14 cellular contexts compared by ENCODE assay signal in genomic region chr10:16867556-16867955, GRCh38. TPM values are rescaled to one million over a fixed set of nuclear protein-coding genes. Genes with fewer than 3 reads are reported as not detected.
DNase-seq lines count a peak whose midpoint lies in the region; ATAC-seq and TF ChIP-seq lines count a peak whose summit lies in the region.
"Had no signal": no experiment of that assay in that cellular context is flagged by ENCODE, and none has a peak within 500 bp of the region (broad histone marks: within the 10 kb centered on the region; RNA-seq: fewer than 3 reads in every experiment).

No MANE protein-coding gene starts in this region.

- no peak overlapping the region for H2BK15ac ChIP-seq in H9 (ENCODE audit: low read depth, low read length)

- H3K79me2 ChIP-seq in H9 (ENCODE audit: insufficient read depth, low read length) (no peaks in the 10 kb centered on the region), smooth muscle cell (ENCODE audit: low read depth) (no peaks in the 10 kb centered on the region)

- H3K27ac ChIP-seq in H9 (ENCODE audit: insufficient read length, low read depth, low read length) (peak overlapping the region; percentile 21), smooth muscle cell (ENCODE audit: low read depth) (peak overlapping the region; percentile 46), lower lobe of right lung (no peak overlapping the region)

- H2AFZ ChIP-seq in H9 (ENCODE audit: low read length) (no peak overlapping the region), smooth muscle cell (ENCODE audit: low read depth) (no peak overlapping the region)

- H4K91ac ChIP-seq in H9 (ENCODE audit: insufficient read length, low read depth, low read length), result no peak overlapping the region

- H3K23ac ChIP-seq in H9 (ENCODE audit: insufficient read length, low read depth, low read length), result no peak overlapping the region

- H3K4me2 ChIP-seq in H9 (ENCODE audit: insufficient read depth, insufficient read length, low read length), result peak overlapping the region; percentile 29
- peak overlapping the region; percentile 20 for H3K4me2 ChIP-seq in smooth muscle cell

- no peaks in the 10 kb centered on the region for H3K36me3 Mint-ChIP-seq in H9 (ENCODE audit: insufficient read depth in 1 of 3, low read depth in 3 of 3)
- no peaks in the 10 kb centered on the region for H3K36me3 Mint-ChIP-seq in T-helper 2 cell treated with Interferon-gamma antibody and Interleukin-4, amounts not matched to agents 5 μg/mL and 100 μg/mL, for 36 hours (ENCODE audit: low read depth)

- no peaks in the 10 kb centered on the region for H3K9me3 Mint-ChIP-seq in H9
- H3K9me3 Mint-ChIP-seq in T-helper 2 cell treated with Interferon-gamma antibody and Interleukin-4, amounts not matched to agents 5 μg/mL and 100 μg/mL, for 36 hours, result no peaks in the 10 kb centered on the region

- peak overlapping the region in 2 of 3 experiments; percentile 7 to 17; a peak in 3 of 7 replicates for H3K27ac Mint-ChIP-seq in H9
- no peak overlapping the region for H3K27ac Mint-ChIP-seq in T-helper 2 cell treated with Interferon-gamma antibody and Interleukin-4, amounts not matched to agents 5 μg/mL and 100 μg/mL, for 36 hours

- H4K20me1 ChIP-seq in H9 (ENCODE audit: control insufficient read depth, insufficient read depth, insufficient read length) (no peaks in the 10 kb centered on the region), smooth muscle cell (ENCODE audit: low read depth) (no peaks in the 10 kb centered on the region)

- no peak for ATAC-seq in HG02571 (IDR thresholded peaks at IDR 0.05; ENCODE audit: unreplicated experiment)
- ATAC-seq in lower lobe of right lung, result no peak

- H3K9ac ChIP-seq in H9 (ENCODE audit: extremely low read depth, insufficient read length, low read length), result no peak overlapping the region
- no peak overlapping the region for H3K9ac ChIP-seq in adipocyte (ENCODE audit: low read length)
- H3K9ac ChIP-seq in smooth muscle cell (ENCODE audit: low read depth), result no peak overlapping the region

- intact Hi-C loops in lower lobe of right lung (cut with DNase I), result no loop called here

- H3K14ac ChIP-seq in H9 (ENCODE audit: insufficient read depth, low read length), result no peak overlapping the region

- WGBS in H9 (ENCODE audit: extremely low coverage, insufficient read length, low lambda C conversion rate), result no CpG with 5 or more reads among the region's 2 CpGs
- 7% methylated on average over 2 of the region's 2 CpGs for WGBS in smooth muscle cell (ENCODE audit: low lambda C conversion rate)

- peaks cover 2% of the 10 kb centered on the region; the same call in 1 of the 2 replicates for H3K27me3 Mint-ChIP-seq in H9 (ENCODE audit: low read depth)
- H3K27me3 Mint-ChIP-seq in T-helper 2 cell treated with Interferon-gamma antibody and Interleukin-4, amounts not matched to agents 5 μg/mL and 100 μg/mL, for 36 hours (ENCODE audit: low read depth), result peaks cover 14% of the 10 kb centered on the region

- no peak overlapping the region for H2AK5ac ChIP-seq in H9 (ENCODE audit: insufficient read length, low read length)

- H2BK120ac ChIP-seq in H9 (ENCODE audit: low read depth, low read length, poor library complexity, severe bottlenecking), result no peak overlapping the region

- H2BK12ac ChIP-seq in H9 (ENCODE audit: insufficient read length, low read depth, low read length), result no peak overlapping the region

- H3K4me3 Mint-ChIP-seq in H9, result peak overlapping the region; percentile 3 to 20; a peak in 3 of 5 replicates
- no peak overlapping the region for H3K4me3 Mint-ChIP-seq in T-helper 2 cell treated with Interferon-gamma antibody and Interleukin-4, amounts not matched to agents 5 μg/mL and 100 μg/mL, for 36 hours

- peaks cover 32 to 33% of the 10 kb centered on the region in 2 experiments for H3K4me1 Mint-ChIP-seq in H9
- no peaks in the 10 kb centered on the region for H3K4me1 Mint-ChIP-seq in T-helper 2 cell treated with Interferon-gamma antibody and Interleukin-4, amounts not matched to agents 5 μg/mL and 100 μg/mL, for 36 hours (ENCODE audit: low read depth)

- H3K4me3 ChIP-seq in adipocyte (ENCODE audit: low read length) (no peak overlapping the region), smooth muscle cell (no peak overlapping the region), lower lobe of right lung (no peak overlapping the region)

- H3K4me1 ChIP-seq in H9 (ENCODE audit: insufficient read depth, low read length) (peaks cover 10% of the 10 kb centered on the region), adipocyte (ENCODE audit: control insufficient read depth, insufficient read depth, low read length) (peaks cover 15% of the 10 kb centered on the region), smooth muscle cell (ENCODE audit: low read depth) (peaks cover 21% of the 10 kb centered on the region), lower lobe of right lung (no peaks in the 10 kb centered on the region)

- no peak for DNase-seq in H9
- peak; percentile 61 for DNase-seq in adipocyte (ENCODE audit: low read depth)
- DNase-seq in glomerular visceral epithelial cell (ENCODE audit: extremely low spot score), result peak; percentile 30
- DNase-seq in smooth muscle cell (lab: John Stamatoyannopoulos, UW; ENCODE audit: unreplicated experiment), result no peak
- no peak for DNase-seq in T-helper 2 cell treated with Interferon-gamma antibody and Interleukin-4, amounts not matched to agents 5 μg/mL and 100 μg/mL, for 36 hours (ENCODE audit: low spot score)
- DNase-seq in lower lobe of right lung, result no peak
- DNase-seq: activated CD4-positive, alpha-beta T cell treated with anti-CD3 and anti-CD28 coated beads, Interleukin-2, amount 50 U/mL, for 48 hours; DMS 273 treated with DMSO at 0.1 percent for 48 hours; hypothalamus; NCI-H187; stimulated activated CD4-positive, alpha-beta T cell treated with anti-CD3 and anti-CD28 coated beads, Interleukin-12 subunit alpha, Interleukin-12 subunit beta, amount 100 ng/mL, for 4 hours; stimulated activated CD8-positive, alpha-beta memory T cell treated with anti-CD3 and anti-CD28 coated beads, Interleukin-4, amount 100 ng/mL, for 48 hours; T-helper 1 cell had no signal

- no peak overlapping the region for H2BK5ac ChIP-seq in H9 (ENCODE audit: insufficient read length, low read length)

- H4K5ac ChIP-seq in H9 (ENCODE audit: insufficient read length, low read depth, low read length), result no peak overlapping the region

- H3K79me1 ChIP-seq in H9 (ENCODE audit: insufficient read depth, low read depth, low read length, poor library complexity, severe bottlenecking), result no peaks in the 10 kb centered on the region

- no peaks in the 10 kb centered on the region for H3K9me3 ChIP-seq in H9 (ENCODE audit: control insufficient read depth, low read depth, low read length)
- H3K9me3 ChIP-seq in adipocyte (ENCODE audit: control insufficient read depth, low read length), result no peaks in the 10 kb centered on the region
- no peaks in the 10 kb centered on the region for H3K9me3 ChIP-seq in smooth muscle cell (replicated peaks; ENCODE audit: low read depth)
- no peaks in the 10 kb centered on the region for H3K9me3 ChIP-seq in lower lobe of right lung

- no peak overlapping the region for H2BK20ac ChIP-seq in H9 (ENCODE audit: low read depth, low read length, poor library complexity, severe bottlenecking)

- H3F3A ChIP-seq in smooth muscle cell (ENCODE audit: low read depth), result peaks cover 5% of the 10 kb centered on the region

- H3K18ac ChIP-seq in H9 (ENCODE audit: insufficient read length, low read depth, low read length), result no peak overlapping the region

- H3K23me2 ChIP-seq in H9 (ENCODE audit: insufficient read length, low read depth, low read length, poor library complexity, severe bottlenecking), result no peaks in the 10 kb centered on the region

- H3K27me3 ChIP-seq in H9 (ENCODE audit: insufficient read depth, low read length) (no peaks in the 10 kb centered on the region), adipocyte (replicated peaks; ENCODE audit: control insufficient read depth, insufficient read depth, low read length) (no peaks in the 10 kb centered on the region), smooth muscle cell (ENCODE audit: low read depth) (no peaks in the 10 kb centered on the region), lower lobe of right lung (ENCODE audit: low read depth) (no peaks in the 10 kb centered on the region)

- H3K4ac ChIP-seq in H9 (ENCODE audit: low read depth, low read length), result no peak overlapping the region

- no peak overlapping the region for H4K8ac ChIP-seq in H9 (replicated peaks; ENCODE audit: insufficient read length, low read depth, low read length)

- no peak overlapping the region for H3T11ph ChIP-seq in H9 (ENCODE audit: low read length)

- TF ChIP-seq CTCF in H9 (conservative IDR thresholded peaks at IDR 0.05) (no peak), smooth muscle cell (IDR thresholded peaks at IDR 0.05; ENCODE audit: borderline replicate concordance, insufficient read depth, poor library complexity, severe bottlenecking) (no peak), lower lobe of right lung (IDR thresholded peaks at IDR 0.05) (no peak)

- H3K36me3 ChIP-seq in adipocyte (ENCODE audit: control insufficient read depth, insufficient read depth, low read length, severe bottlenecking), result no peaks in the 10 kb centered on the region
- H3K36me3 ChIP-seq in smooth muscle cell (ENCODE audit: low read depth), result no peaks in the 10 kb centered on the region
- no peaks in the 10 kb centered on the region for H3K36me3 ChIP-seq in lower lobe of right lung

- no peak overlapping the region for H3K56ac ChIP-seq in H9 (ENCODE audit: insufficient read length, low read depth, low read length)

RNA-seq across cellular contexts. Expression of gene RSU1, which starts 50.3 kb away (rescaled TPM):
- 51.3 and 59.4 TPM in 2 replicates for total RNA-seq in H9 (2021)
- 95.9 and 110 TPM in 2 replicates for total RNA-seq in smooth muscle cell
- polyA plus RNA-seq in smooth muscle cell, result 113 and 128 TPM in 2 replicates
- 81.6 TPM for total RNA-seq in lower lobe of right lung

Comparison
In these comparisons a context has a peak if more than half of its experiments do, and no peak if none do; other contexts are left out.
1. DNase-seq: peak in adipocyte (single experiment) and glomerular visceral epithelial cell (single experiment); none in H9 (single experiment), smooth muscle cell (single experiment), T-helper 2 cell treated with Interferon-gamma antibody and Interleukin-4, amounts not matched to agents 5 μg/mL and 100 μg/mL, for 36 hours (single experiment) and lower lobe of right lung (single experiment).